15 cellular contexts compared by ENCODE assay signal in genomic region chr11:133726576-133726975, GRCh38.
DNase-seq lines count a peak whose midpoint lies in the region; ATAC-seq and TF ChIP-seq lines count a peak whose summit lies in the region.
"Had no signal": no experiment of that assay in that cellular context is flagged by ENCODE, and none has a peak within 500 bp of the region (broad histone marks: within the 10 kb centered on the region; RNA-seq: fewer than 3 reads in every experiment).

No MANE protein-coding gene starts in this region.

- no peak overlapping the region for H3K4me3 Mint-ChIP-seq in neural crest cell
- no peak overlapping the region for H3K4me3 Mint-ChIP-seq in T-cell
- H3K4me3 Mint-ChIP-seq: CD4-positive, alpha-beta T cell had no signal

- no peak for TF ChIP-seq CTCF in neural crest cell (conservative IDR thresholded peaks at IDR 0.05)

- POLR2A ChIA-PET in T-cell (lab: Charles Lee), result no interaction called here

- no peaks in the 10 kb centered on the region for H3K27me3 Mint-ChIP-seq in neural crest cell (ENCODE audit: low read depth)
- H3K27me3 Mint-ChIP-seq in T-cell, result peaks cover 2 to 6% of the 10 kb centered on the region in 2 donors
- H3K27me3 Mint-ChIP-seq: CD4-positive, alpha-beta T cell had no signal

- H3K36me3 Mint-ChIP-seq in neural crest cell (ENCODE audit: low read depth) (no peaks in the 10 kb centered on the region), T-cell (no peaks in the 10 kb centered on the region)

- H3K9me3 Mint-ChIP-seq in neural crest cell, result peaks cover 6% of the 10 kb centered on the region
- H3K9me3 Mint-ChIP-seq in T-cell, result no peaks in the 10 kb centered on the region
- H3K9me3 Mint-ChIP-seq: CD4-positive, alpha-beta T cell had no signal

- ATAC-seq in GM18519 (IDR thresholded peaks at IDR 0.05; ENCODE audit: low FRiP score, unreplicated experiment), result no peak
- ATAC-seq in T-cell (replicated peaks in 1 of 4), result no peak

- peaks cover 5% of the 10 kb centered on the region for H3K4me1 Mint-ChIP-seq in neural crest cell
- no peaks in the 10 kb centered on the region for H3K4me1 Mint-ChIP-seq in T-cell

- peak overlapping the region; percentile 15 for H3K27ac Mint-ChIP-seq in neural crest cell (ENCODE audit: unreplicated experiment)
- no peak overlapping the region for H3K27ac Mint-ChIP-seq in T-cell
- H3K27ac Mint-ChIP-seq: CD4-positive, alpha-beta T cell had no signal

- CTCF ChIA-PET in T-cell (lab: Charles Lee), result no interaction called here

- DNase-seq in DMS53 (lab: John Stamatoyannopoulos, UW) (peak; percentile 26), DMS53 treated with DMSO at 0.1 percent for 48 hours (lab: John Stamatoyannopoulos, UW; ENCODE audit: unreplicated experiment) (no peak), NCI-H1092 (lab: John Stamatoyannopoulos, UW) (peak; percentile 45), NCI-H69 (lab: John Stamatoyannopoulos, UW) (peak; percentile 95), neural crest cell (ENCODE audit: low read depth, low spot score) (no peak), OCI-M1 (lab: John Stamatoyannopoulos, UW) (no peak), T-cell (no peak)
- DNase-seq: BE2C; CD4-positive, alpha-beta T cell; GF-D8; H7; NCI-H1048; NCI-H510A treated with DMSO at 0.1 percent for 48 hours; PC-9 had no signal

Comparison
In these comparisons a context has a peak if more than half of its experiments do, and no peak if none do; other contexts are left out.
1. DNase-seq: peak in DMS53 (single experiment), NCI-H1092 (single experiment) and NCI-H69 (single experiment); none in DMS53 treated with DMSO at 0.1 percent for 48 hours (single experiment), neural crest cell (single experiment), OCI-M1 (single experiment) and T-cell (0 of 34).